30 cellular contexts compared by ENCODE assay signal in genomic region chr10:3446233-3446632, GRCh38.
"Had no signal": no experiment of that assay in that cellular context is flagged by ENCODE, and none has a peak within 500 bp of the region (broad histone marks: within the 10 kb centered on the region; RNA-seq: fewer than 3 reads in every experiment).

No MANE protein-coding gene starts in this region.

- H3K4me1 ChIP-seq: adrenal gland, body of pancreas, esophagus muscularis mucosa, gastroesophageal sphincter had no signal

- H3K4me3 Mint-ChIP-seq: activated CD8-positive, alpha-beta memory T cell treated with anti-CD3 and anti-CD28 coated beads, Interleukin-2, amount 10 ng/mL, durations not matched to agents 7 days and 5 days; activated CD8-positive, alpha-beta T cell treated with anti-CD3 and anti-CD28 coated beads, Interleukin-2, amount 10 ng/mL, durations not matched to agents 7 days and 5 days; activated naive CD4-positive, alpha-beta T cell treated with anti-CD3 and anti-CD28 coated beads for 36 hours; activated naive CD4-positive, alpha-beta T cell treated with anti-CD3 and anti-CD28 coated beads, Interleukin-2, amount 50 U/mL, for 24 hours; activated naive CD8-positive, alpha-beta T cell treated with anti-CD3 and anti-CD28 coated beads for 36 hours; activated naive CD8-positive, alpha-beta T cell treated with anti-CD3 and anti-CD28 coated beads, Interleukin-2, amount 50 U/mL, for 24 hours; activated T-helper 1 cell treated with anti-CD3 and anti-CD28 coated beads, Interleukin-12 subunit alpha, Interleukin-12 subunit beta, Interleukin-2, Interleukin-4 antibody, amounts not matched to agents 30 ng/mL and 10 ng/mL and 1 ng/mL, durations not matched to agents 14 hours and 24 hours and 36 hours; effector memory CD8-positive, alpha-beta T cell had no signal

- H3K4me3 ChIP-seq: adrenal gland, body of pancreas, esophagus muscularis mucosa, gastroesophageal sphincter, heart right ventricle had no signal

- H3K27ac Mint-ChIP-seq: activated CD8-positive, alpha-beta memory T cell treated with anti-CD3 and anti-CD28 coated beads, Interleukin-2, amount 10 ng/mL, durations not matched to agents 7 days and 5 days; activated CD8-positive, alpha-beta T cell treated with anti-CD3 and anti-CD28 coated beads, Interleukin-2, amount 10 ng/mL, durations not matched to agents 7 days and 5 days; activated naive CD4-positive, alpha-beta T cell treated with anti-CD3 and anti-CD28 coated beads for 36 hours; activated naive CD8-positive, alpha-beta T cell treated with anti-CD3 and anti-CD28 coated beads for 36 hours; activated naive CD8-positive, alpha-beta T cell treated with anti-CD3 and anti-CD28 coated beads, Interleukin-2, amount 50 U/mL, for 24 hours; activated T-helper 1 cell treated with anti-CD3 and anti-CD28 coated beads, Interleukin-12 subunit alpha, Interleukin-12 subunit beta, Interleukin-2, Interleukin-4 antibody, amounts not matched to agents 30 ng/mL and 10 ng/mL and 1 ng/mL, durations not matched to agents 14 hours and 24 hours and 36 hours; activated T-helper 2 cell treated with anti-CD3 and anti-CD28 coated beads, Interferon-gamma antibody, Interleukin-2, Interleukin-4, amounts not matched to agents 10 μg/mL and 5 μg/mL and 100 μg/mL, durations not matched to agents 14 hours and 24 hours and 36 hours; effector memory CD8-positive, alpha-beta T cell had no signal

- ATAC-seq: activated CD8-positive, alpha-beta memory T cell treated with anti-CD3 and anti-CD28 coated beads, Interleukin-2, amount 10 ng/mL, durations not matched to agents 7 days and 5 days; activated CD8-positive, alpha-beta T cell treated with anti-CD3 and anti-CD28 coated beads, Interleukin-2, amount 10 ng/mL, durations not matched to agents 7 days and 5 days; activated naive CD8-positive, alpha-beta T cell treated with anti-CD3 and anti-CD28 coated beads, Interleukin-2, amount 50 U/mL, for 24 hours; body of pancreas; effector memory CD8-positive, alpha-beta T cell; gastroesophageal sphincter; heart right ventricle had no signal

- H3K27me3 ChIP-seq: adrenal gland, body of pancreas, esophagus muscularis mucosa, gastroesophageal sphincter, heart right ventricle had no signal

- H3K9me3 Mint-ChIP-seq: activated naive CD4-positive, alpha-beta T cell treated with anti-CD3 and anti-CD28 coated beads for 36 hours; activated naive CD4-positive, alpha-beta T cell treated with anti-CD3 and anti-CD28 coated beads, Interleukin-2, amount 50 U/mL, for 24 hours; activated naive CD8-positive, alpha-beta T cell treated with anti-CD3 and anti-CD28 coated beads for 36 hours; activated naive CD8-positive, alpha-beta T cell treated with anti-CD3 and anti-CD28 coated beads, Interleukin-2, amount 50 U/mL, for 24 hours; activated T-helper 1 cell treated with anti-CD3 and anti-CD28 coated beads, Interleukin-12 subunit alpha, Interleukin-12 subunit beta, Interleukin-2, Interleukin-4 antibody, amounts not matched to agents 30 ng/mL and 10 ng/mL and 1 ng/mL, durations not matched to agents 14 hours and 24 hours and 36 hours; effector memory CD8-positive, alpha-beta T cell had no signal

- DNase-seq: activated CD4-positive, alpha-beta T cell treated with anti-CD3 and anti-CD28 coated beads for 1 hour; activated CD4-positive, alpha-beta T cell treated with anti-CD3 and anti-CD28 coated beads for 48 hours; activated CD4-positive, alpha-beta T cell treated with anti-CD3 and anti-CD28 coated beads, Interleukin-2, amount 50 U/mL, for 1 hour; activated CD4-positive, alpha-beta T cell treated with anti-CD3 and anti-CD28 coated beads, Interleukin-2, amount 50 U/mL, for 48 hours; activated CD8-positive, alpha-beta memory T cell treated with anti-CD3 and anti-CD28 coated beads, Interleukin-2, amount 10 ng/mL, durations not matched to agents 7 days and 5 days; activated CD8-positive, alpha-beta memory T cell treated with anti-CD3 and anti-CD28 coated beads, Interleukin-2, amount 50 U/mL, for 4 hours; activated CD8-positive, alpha-beta T cell treated with anti-CD3 and anti-CD28 coated beads, Interleukin-2, amount 10 ng/mL, durations not matched to agents 7 days and 5 days; activated effector memory CD4-positive, alpha-beta T cell treated with anti-CD3 and anti-CD28 coated beads, Interleukin-2, amount 50 U/mL, for 16 hours; activated naive CD4-positive, alpha-beta T cell treated with anti-CD3 and anti-CD28 coated beads for 36 hours; activated naive CD8-positive, alpha-beta T cell treated with anti-CD3 and anti-CD28 coated beads for 36 hours; activated naive CD8-positive, alpha-beta T cell treated with anti-CD3 and anti-CD28 coated beads, Interleukin-2, amount 50 U/mL, for 24 hours; activated T-cell treated with anti-CD3 and anti-CD28 coated beads, Interleukin-2, amount 50 U/mL, for 1 hour; activated T-cell treated with anti-CD3 and anti-CD28 coated beads, Interleukin-2, amount 50 U/mL, for 48 hours; adrenal gland; amygdala; aorta; body of pancreas; caudate nucleus; cortex of kidney; dermis blood vessel endothelial cell; effector CD4-positive, alpha-beta T cell; effector memory CD8-positive, alpha-beta T cell; erythroblast; foreskin melanocyte; heart right ventricle had no signal

- H3K27ac ChIP-seq: adrenal gland, body of pancreas, esophagus muscularis mucosa, gastroesophageal sphincter, heart right ventricle had no signal

- H3K4me1 Mint-ChIP-seq: activated CD8-positive, alpha-beta memory T cell treated with anti-CD3 and anti-CD28 coated beads, Interleukin-2, amount 10 ng/mL, durations not matched to agents 7 days and 5 days; activated naive CD4-positive, alpha-beta T cell treated with anti-CD3 and anti-CD28 coated beads, Interleukin-2, amount 50 U/mL, for 24 hours; activated naive CD8-positive, alpha-beta T cell treated with anti-CD3 and anti-CD28 coated beads for 36 hours had no signal

- H3K36me3 Mint-ChIP-seq: activated CD8-positive, alpha-beta memory T cell treated with anti-CD3 and anti-CD28 coated beads, Interleukin-2, amount 10 ng/mL, durations not matched to agents 7 days and 5 days; activated naive CD8-positive, alpha-beta T cell treated with anti-CD3 and anti-CD28 coated beads for 36 hours had no signal

- H3K36me3 ChIP-seq: adrenal gland, esophagus muscularis mucosa, gastroesophageal sphincter, heart right ventricle had no signal

- H3K9me3 ChIP-seq: adrenal gland, body of pancreas, esophagus muscularis mucosa, gastroesophageal sphincter, heart right ventricle had no signal
